Comparison of ENCODE assay signal across 13 cellular contexts in the genomic region with DNA sequence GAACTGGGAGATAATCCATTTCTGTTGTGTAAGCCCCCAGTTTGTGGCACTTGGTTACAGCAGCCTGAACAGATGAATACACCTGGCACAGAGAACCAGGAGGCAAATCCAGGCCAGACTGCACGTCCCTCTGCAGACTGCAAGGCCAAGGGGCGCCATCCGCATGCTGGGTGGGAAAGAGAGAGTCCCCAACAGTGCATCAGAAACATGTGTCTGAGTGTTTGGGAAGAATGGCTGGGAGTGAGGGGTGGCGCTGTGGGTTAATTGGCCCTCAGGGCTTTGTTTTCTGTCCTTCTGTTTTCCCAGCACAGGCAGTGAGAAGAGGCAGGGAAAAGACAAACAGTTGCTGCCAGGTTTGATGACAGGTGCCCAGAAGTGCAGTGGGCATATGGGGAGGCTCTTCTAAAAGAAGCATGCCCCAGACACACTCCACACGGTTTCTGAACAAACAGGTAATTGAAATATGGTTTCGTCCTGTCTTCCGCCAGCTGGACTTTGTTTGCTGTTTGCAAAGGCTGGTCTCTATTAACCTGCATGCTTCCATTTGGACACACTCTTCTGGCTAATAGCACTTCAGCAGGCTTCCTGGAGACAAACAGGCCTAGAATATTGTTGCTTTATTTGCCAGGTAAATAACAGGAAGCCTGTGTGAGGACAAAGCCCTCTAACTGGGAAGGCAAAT. TPM values are rescaled to one million over a fixed set of nuclear protein-coding genes. Genes with fewer than 3 reads are reported as not detected.
A peak's percentile ranks its signal among the peaks of the same experiment; 100 is the strongest.
DNase-seq lines count a peak whose midpoint lies in the region; ATAC-seq and TF ChIP-seq lines count a peak whose summit lies in the region.
"Had no signal": no experiment of that assay in that cellular context is flagged by ENCODE, and none has a peak within 500 bp of the region (broad histone marks: within the 10 kb centered on the region; RNA-seq: fewer than 3 reads in every experiment).

No MANE protein-coding gene starts in this region.

- H3K4me1 Mint-ChIP-seq in WTC11 = peaks cover 16% of the 10 kb centered on the region
- H3K4me1 Mint-ChIP-seq: activated CD4-positive, alpha-beta T cell treated with anti-CD3 and anti-CD28 coated beads, Interleukin-2, amount 10 ng/mL, durations not matched to agents 24 days and 14 days; nephron had no signal

- peaks cover 10% of the 10 kb centered on the region for H3K9me3 Mint-ChIP-seq in WTC11
- H3K9me3 Mint-ChIP-seq: activated CD4-positive, alpha-beta T cell treated with anti-CD3 and anti-CD28 coated beads, Interleukin-2, amount 10 ng/mL, durations not matched to agents 24 days and 14 days; activated T-helper 1 cell treated with anti-CD3 and anti-CD28 coated beads, Interleukin-12 subunit alpha, Interleukin-12 subunit beta, Interleukin-2, Interleukin-4 antibody, amounts not matched to agents 30 ng/mL and 10 ng/mL and 1 ng/mL, durations not matched to agents 14 hours and 24 hours and 36 hours; effector memory CD8-positive, alpha-beta T cell; nephron had no signal

- H2AFZ ChIP-seq in neuronal stem cell (ENCODE audit: low read length) = no peak overlapping the region

- no peak overlapping the region for H2BK15ac ChIP-seq in neuronal stem cell (ENCODE audit: low read length)

- DNase-seq in LNCaP clone FGC (ENCODE audit: low read depth) (peak; percentile 79), NCI-H2107 treated with DMSO at 0.1 percent for 48 hours (lab: John Stamatoyannopoulos, UW; ENCODE audit: unreplicated experiment) (peak; percentile 99), WTC11 (ENCODE audit: low spot score) (peak; percentile 70), neuronal stem cell (ENCODE audit: low spot score) (peak; percentile 26), testis (no peak)
- DNase-seq: activated CD4-positive, alpha-beta T cell treated with anti-CD3 and anti-CD28 coated beads, Interleukin-2, amount 10 ng/mL, durations not matched to agents 24 days and 14 days; effector memory CD8-positive, alpha-beta T cell; kidney glomerular epithelial cell had no signal

- H3K36me3 Mint-ChIP-seq in WTC11 = no peaks in the 10 kb centered on the region

- TF ChIP-seq CTCF in LNCaP clone FGC (IDR thresholded peaks at IDR 0.05; ENCODE audit: control insufficient read depth, extremely low read depth, insufficient read depth) (0 out of 2 replicates have a peak, but pooled peaks have one; percentile 24), WTC11 (IDR thresholded peaks at IDR 0.05) (no peak), testis (IDR thresholded peaks at IDR 0.05) (no peak)

- H3K4me1 ChIP-seq in neuronal stem cell (ENCODE audit: control insufficient read depth in 2 of 2, insufficient read depth in 1 of 2, low read depth in 1 of 2, low read length in 2 of 2) (peaks cover 0 to 7% of the 10 kb centered on the region in 2 donors), testis (no peaks in the 10 kb centered on the region)
- H3K4me1 ChIP-seq: BLaER1 treated with 17β-estradiol and CSF1 and Interleukin-3, amounts not matched to agents 10 nM and 100 nM had no signal

- no peak overlapping the region for H2BK120ac ChIP-seq in neuronal stem cell (ENCODE audit: low read depth, low read length)

- CTCF ChIA-PET in WTC11 (lab: Charles Lee) = no interaction called here

- H3K23ac ChIP-seq in neuronal stem cell (ENCODE audit: low read depth, low read length, poor library complexity) = no peak overlapping the region

- H4K8ac ChIP-seq in neuronal stem cell (ENCODE audit: low read depth, low read length) = no peak overlapping the region

- H3K27ac ChIP-seq in neuronal stem cell (replicated peaks; ENCODE audit: low read length) (no peak overlapping the region), testis (no peak overlapping the region)
- H3K27ac ChIP-seq: BLaER1 treated with 17β-estradiol and CSF1 and Interleukin-3, amounts not matched to agents 10 nM and 100 nM had no signal

- no peaks in the 10 kb centered on the region for H3K9me3 ChIP-seq in neuronal stem cell (replicated peaks in 1 of 2; ENCODE audit: control insufficient read depth in 2 of 2, insufficient read depth in 1 of 2, low read depth in 1 of 2, low read length in 2 of 2)
- no peaks in the 10 kb centered on the region for H3K9me3 ChIP-seq in testis
- H3K9me3 ChIP-seq: BLaER1 treated with 17β-estradiol and CSF1 and Interleukin-3, amounts not matched to agents 10 nM and 100 nM had no signal

- H3K4me3 ChIP-seq in LNCaP clone FGC (ENCODE audit: low read depth, low read length) (no peak overlapping the region), neuronal stem cell (ENCODE audit: low read length in 2 of 2) (no peak overlapping the region), testis (no peak overlapping the region)
- H3K4me3 ChIP-seq: BLaER1 treated with 17β-estradiol and CSF1 and Interleukin-3, amounts not matched to agents 10 nM and 100 nM had no signal

- H4K91ac ChIP-seq in neuronal stem cell (ENCODE audit: low read depth, low read length, poor library complexity) = no peak overlapping the region

- WGBS in neuronal stem cell (ENCODE audit: extremely low coverage in 2 of 2, insufficient read length in 2 of 2, insufficient replicate concordance in 1 of 2), 2 donors = no CpG with 5 or more reads among the region's 7 CpGs
- WGBS in testis, 2 donors = 86 to 87% methylated on average over 7 of the region's 7 CpGs

- H3K36me3 ChIP-seq in neuronal stem cell (replicated peaks in 1 of 2; ENCODE audit: control insufficient read depth in 2 of 2, insufficient read depth in 2 of 2, low read length in 2 of 2) (no peaks in the 10 kb centered on the region), testis (ENCODE audit: low read depth, missing control alignments) (no peaks in the 10 kb centered on the region)
- H3K36me3 ChIP-seq: BLaER1 treated with 17β-estradiol and CSF1 and Interleukin-3, amounts not matched to agents 10 nM and 100 nM had no signal

- ATAC-seq in WTC11 = peak; percentile 97
- ATAC-seq in HG03520 (IDR thresholded peaks at IDR 0.05; ENCODE audit: unreplicated experiment) = no peak
- no peak for ATAC-seq in GM21576 (IDR thresholded peaks at IDR 0.05; ENCODE audit: unreplicated experiment)
- ATAC-seq: effector memory CD8-positive, alpha-beta T cell had no signal

- H3K27ac Mint-ChIP-seq in WTC11 = no peak overlapping the region
- H3K27ac Mint-ChIP-seq: activated CD4-positive, alpha-beta T cell treated with anti-CD3 and anti-CD28 coated beads, Interleukin-2, amount 10 ng/mL, durations not matched to agents 24 days and 14 days; activated T-helper 1 cell treated with anti-CD3 and anti-CD28 coated beads, Interleukin-12 subunit alpha, Interleukin-12 subunit beta, Interleukin-2, Interleukin-4 antibody, amounts not matched to agents 30 ng/mL and 10 ng/mL and 1 ng/mL, durations not matched to agents 14 hours and 24 hours and 36 hours; effector memory CD8-positive, alpha-beta T cell; nephron had no signal

- no peak overlapping the region for H3K18ac ChIP-seq in neuronal stem cell (ENCODE audit: low read length)

- H3K4ac ChIP-seq in neuronal stem cell (ENCODE audit: low read length) = no peak overlapping the region

- no peak overlapping the region for H3K4me2 ChIP-seq in neuronal stem cell (ENCODE audit: insufficient read depth, low read length, poor library complexity, severe bottlenecking)
- H3K4me2 ChIP-seq: BLaER1 treated with 17β-estradiol and CSF1 and Interleukin-3, amounts not matched to agents 10 nM and 100 nM had no signal

- H2BK12ac ChIP-seq in neuronal stem cell (ENCODE audit: low read length) = no peak overlapping the region

- no peaks in the 10 kb centered on the region for H3K79me1 ChIP-seq in neuronal stem cell (ENCODE audit: low read depth, low read length)

- H3K27me3 ChIP-seq in neuronal stem cell (ENCODE audit: control insufficient read depth in 3 of 3, insufficient read depth in 3 of 3, low read depth in 1 of 3, low read length in 3 of 3) = peaks cover 0 to 45% (median 0%) of the 10 kb centered on the region in 3 experiments
- no peaks in the 10 kb centered on the region for H3K27me3 ChIP-seq in testis
- H3K27me3 ChIP-seq: BLaER1 treated with 17β-estradiol and CSF1 and Interleukin-3, amounts not matched to agents 10 nM and 100 nM had no signal

- no peak overlapping the region for H3K9ac ChIP-seq in neuronal stem cell (ENCODE audit: low read depth, low read length, poor library complexity)
- H3K9ac ChIP-seq: BLaER1 treated with 17β-estradiol and CSF1 and Interleukin-3, amounts not matched to agents 10 nM and 100 nM had no signal

- H3K14ac ChIP-seq in neuronal stem cell (ENCODE audit: low read length) = no peak overlapping the region

- no peak overlapping the region for H2AK5ac ChIP-seq in neuronal stem cell (ENCODE audit: low read depth, low read length)

- intact Hi-C loops in testis (cut with DNase I; ENCODE audit: low total_unique reads) = no loop called here

- no peak for TF ChIP-seq POLR2A in testis (IDR thresholded peaks at IDR 0.05)

- H2BK5ac ChIP-seq in neuronal stem cell (ENCODE audit: low read length) = no peak overlapping the region

- peaks cover 7% of the 10 kb centered on the region; the same call in 1 of the 2 replicates for H3K27me3 Mint-ChIP-seq in WTC11 (ENCODE audit: low read depth)

- H3K4me3 Mint-ChIP-seq in WTC11 = no peak overlapping the region
- H3K4me3 Mint-ChIP-seq: activated CD4-positive, alpha-beta T cell treated with anti-CD3 and anti-CD28 coated beads, Interleukin-2, amount 10 ng/mL, durations not matched to agents 24 days and 14 days; activated T-helper 1 cell treated with anti-CD3 and anti-CD28 coated beads, Interleukin-12 subunit alpha, Interleukin-12 subunit beta, Interleukin-2, Interleukin-4 antibody, amounts not matched to agents 30 ng/mL and 10 ng/mL and 1 ng/mL, durations not matched to agents 14 hours and 24 hours and 36 hours; effector memory CD8-positive, alpha-beta T cell; nephron had no signal

- POLR2A ChIA-PET in WTC11 (lab: Charles Lee) = no interaction called here

TF ChIP-seq in WTC11, 78 proteins besides CTCF, POLR2A, EP300 and RAD21 (continues in another document):
- TF ChIP-seq SOX15 (CRISPR knock-in tag; IDR thresholded peaks at IDR 0.05) = no peak
- no peak for TF ChIP-seq RORB (CRISPR knock-in tag; IDR thresholded peaks at IDR 0.05)
- no peak for TF ChIP-seq ZBTB21 (CRISPR knock-in tag; IDR thresholded peaks at IDR 0.05; ENCODE audit: borderline replicate concordance)
- TF ChIP-seq, protein P1, sequence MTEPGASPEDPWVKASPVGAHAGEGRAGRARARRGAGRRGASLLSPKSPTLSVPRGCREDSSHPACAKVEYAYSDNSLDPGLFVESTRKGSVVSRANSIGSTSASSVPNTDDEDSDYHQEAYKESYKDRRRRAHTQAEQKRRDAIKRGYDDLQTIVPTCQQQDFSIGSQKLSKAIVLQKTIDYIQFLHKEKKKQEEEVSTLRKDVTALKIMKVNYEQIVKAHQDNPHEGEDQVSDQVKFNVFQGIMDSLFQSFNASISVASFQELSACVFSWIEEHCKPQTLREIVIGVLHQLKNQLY (CRISPR knock-in tag; IDR thresholded peaks at IDR 0.05) = no peak
- TF ChIP-seq NR2C2 (CRISPR knock-in tag; IDR thresholded peaks at IDR 0.05) = no peak
- TF ChIP-seq SMAD4 (CRISPR knock-in tag; IDR thresholded peaks at IDR 0.05) = no peak

RNA-seq across cellular contexts. Expression of a gene that starts 43.4 kb away (rescaled TPM):
- total RNA-seq in WTC11 (2021) (44.3 to 49.5 TPM (median 45.9 TPM) in 3 replicates), testis (10 to 100 TPM; 27.1 to 38.3 TPM)
- 67.4 TPM for polyA plus RNA-seq in neuronal stem cell (2013, experiment 1 of 2)
- 68.5 TPM for polyA plus RNA-seq in neuronal stem cell (2013, experiment 2 of 2)
- polyA plus RNA-seq in testis (ENCODE audit: insufficient read depth, low read depth, low replicate concordance) = 64.3 TPM
